ENCODE assay signal across 8 cellular contexts in the genomic region with DNA sequence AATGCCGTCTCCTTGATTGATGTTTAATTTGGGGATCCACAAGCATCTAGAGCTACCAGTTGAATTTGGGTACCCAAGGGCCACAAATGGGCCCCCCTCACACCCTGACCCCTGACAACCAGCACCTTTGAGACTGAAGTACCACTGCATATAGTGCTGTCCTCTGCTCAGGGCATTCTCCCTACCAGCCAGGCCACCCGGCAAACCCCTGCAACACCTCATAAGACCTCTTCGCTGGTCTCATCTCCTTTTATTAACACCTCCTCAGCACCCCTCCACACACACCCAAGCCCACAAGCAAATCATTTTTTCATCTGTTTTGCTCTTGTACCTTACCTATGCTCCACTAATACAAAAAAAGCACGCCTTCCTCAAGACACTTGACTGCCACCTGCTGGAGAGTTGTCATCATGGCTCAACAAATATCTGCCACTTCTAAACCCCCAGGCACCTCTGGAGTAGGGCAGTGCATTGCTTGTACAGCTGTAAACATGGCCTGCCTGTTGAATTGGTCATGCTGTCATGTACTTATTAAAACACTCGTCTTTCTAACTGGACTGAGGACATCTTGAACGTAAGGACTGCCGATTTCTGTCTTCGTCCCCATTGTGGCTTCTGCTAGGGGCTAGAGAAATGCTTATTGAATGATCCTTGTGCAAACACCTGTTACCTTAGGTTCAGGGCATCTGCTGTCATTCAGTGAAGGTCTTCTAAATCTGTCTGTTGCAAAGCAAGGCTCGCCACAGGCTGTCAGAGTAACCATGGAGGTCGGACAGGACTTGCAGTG.
DNase-seq lines count a peak whose midpoint lies in the region; ATAC-seq and TF ChIP-seq lines count a peak whose summit lies in the region.

No MANE protein-coding gene starts in this region.

- TF ChIP-seq POLR2A in sigmoid colon (IDR thresholded peaks at IDR 0.05), result no peak

- ATAC-seq in GM21825 (IDR thresholded peaks at IDR 0.05; ENCODE audit: unreplicated experiment), result peak; percentile 44

- 69 to 73% methylated on average over 10 of the region's 10 CpGs for WGBS in sigmoid colon, 2 donors

- no peak for TF ChIP-seq EP300 in sigmoid colon (IDR thresholded peaks at IDR 0.05)

- H3K27me3 ChIP-seq in right atrium auricular region (no peaks in the 10 kb centered on the region), sigmoid colon (no peaks in the 10 kb centered on the region)

- H3K27ac ChIP-seq in right atrium auricular region (no peak overlapping the region), sigmoid colon (no peak overlapping the region)

- DNase-seq in DMS53 treated with DMSO at 0.1 percent for 48 hours (lab: John Stamatoyannopoulos, UW; ENCODE audit: unreplicated experiment), result peak; percentile 75
- DNase-seq in NCI-H1092 (lab: John Stamatoyannopoulos, UW), result peak; percentile 77
- DNase-seq in T follicular helper cell (ENCODE audit: low read depth), result peak; percentile 61
- peak; percentile 53 for DNase-seq in activated naive CD8-positive, alpha-beta T cell treated with anti-CD3 and anti-CD28 coated beads, Interleukin-2, amount 50 U/mL, for 16 hours (ENCODE audit: low read depth, low spot score)
- peak; percentile 74 for DNase-seq in right atrium auricular region (ENCODE audit: low spot score)
- DNase-seq in sigmoid colon, result no peak
- no peak for DNase-seq in posterior vena cava (ENCODE audit: low spot score)

- H3K36me3 ChIP-seq in right atrium auricular region, result no peaks in the 10 kb centered on the region
- no peaks in the 10 kb centered on the region for H3K36me3 ChIP-seq in sigmoid colon

- intact Hi-C loops in sigmoid colon (cut with DNase I) (loop anchor here (1.0 to 2.0 kb wide), 2 partner anchors 134 to 379 kb away; no protein-coding TSS in a partner anchor), posterior vena cava (cut with DNase I) (loop anchor here (2.0 to 10.0 kb wide), 4 partner anchors 129 to 382 kb away; no protein-coding TSS in a partner anchor)

- H3K4me1 ChIP-seq in right atrium auricular region (peaks cover 0 to 22% of the 10 kb centered on the region in 2 donors), sigmoid colon (peaks cover 0 to 16% (median 10%) of the 10 kb centered on the region in 4 donors)

- TF ChIP-seq CTCF in right atrium auricular region (IDR thresholded peaks at IDR 0.05) (peak; percentile 71 to 90), sigmoid colon (IDR thresholded peaks at IDR 0.05) (peak; percentile 54 to 82 (median 74))

- H3K4me3 ChIP-seq in right atrium auricular region, result no peak overlapping the region
- H3K4me3 ChIP-seq in sigmoid colon, result no peak overlapping the region

- no peaks in the 10 kb centered on the region for H3K9me3 ChIP-seq in right atrium auricular region
- no peaks in the 10 kb centered on the region for H3K9me3 ChIP-seq in sigmoid colon

Comparison
In these comparisons a context has a peak if more than half of its experiments do, and no peak if none do; other contexts are left out.
1. DNase-seq: peak in DMS53 treated with DMSO at 0.1 percent for 48 hours (single experiment), NCI-H1092 (single experiment), T follicular helper cell (single experiment), activated naive CD8-positive, alpha-beta T cell treated with anti-CD3 and anti-CD28 coated beads, Interleukin-2, amount 50 U/mL, for 16 hours (single experiment) and right atrium auricular region (single experiment); none in sigmoid colon (single experiment) and posterior vena cava (single experiment).